Comparison of ENCODE assay signal across 15 cellular contexts in the genomic region with DNA sequence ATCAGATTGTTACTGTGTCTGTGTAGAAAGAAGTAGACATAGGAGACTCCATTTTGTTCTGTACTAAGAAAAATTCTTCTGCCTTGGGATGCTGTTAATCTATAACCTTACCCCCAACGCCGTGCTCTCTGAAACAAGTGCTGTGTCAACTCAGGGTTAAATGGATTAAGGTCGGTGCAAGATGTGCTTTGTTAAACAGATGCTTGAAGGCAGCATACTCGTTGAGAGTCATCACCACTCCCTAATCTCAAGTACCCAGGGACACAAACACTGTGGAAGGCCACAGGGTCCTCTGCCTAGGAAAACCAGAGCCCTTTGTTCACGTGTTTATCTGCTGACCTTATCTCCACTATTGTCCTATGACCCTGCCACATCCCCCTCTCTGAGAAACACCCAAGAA. TPM values are rescaled to one million over a fixed set of nuclear protein-coding genes. Genes with fewer than 3 reads are reported as not detected.
"Had no signal": no experiment of that assay in that cellular context is flagged by ENCODE, and none has a peak within 500 bp of the region (broad histone marks: within the 10 kb centered on the region; RNA-seq: fewer than 3 reads in every experiment).

No MANE protein-coding gene starts in this region.

RNA-seq across cellular contexts. Expression of a gene that starts 4.0 kb away (rescaled TPM):
- total RNA-seq: stomach, subcutaneous adipose tissue, suprapubic skin, temporal lobe, thoracic aorta, thyroid gland, tibial nerve, transverse colon, upper lobe of left lung, upper lobe of right lung, ureter, urinary bladder, uterus, vagina had no signal
- polyA plus RNA-seq: stomach, thymus, urinary bladder had no signal
